ENCODE assay signal across 24 cellular contexts in the genomic region with DNA sequence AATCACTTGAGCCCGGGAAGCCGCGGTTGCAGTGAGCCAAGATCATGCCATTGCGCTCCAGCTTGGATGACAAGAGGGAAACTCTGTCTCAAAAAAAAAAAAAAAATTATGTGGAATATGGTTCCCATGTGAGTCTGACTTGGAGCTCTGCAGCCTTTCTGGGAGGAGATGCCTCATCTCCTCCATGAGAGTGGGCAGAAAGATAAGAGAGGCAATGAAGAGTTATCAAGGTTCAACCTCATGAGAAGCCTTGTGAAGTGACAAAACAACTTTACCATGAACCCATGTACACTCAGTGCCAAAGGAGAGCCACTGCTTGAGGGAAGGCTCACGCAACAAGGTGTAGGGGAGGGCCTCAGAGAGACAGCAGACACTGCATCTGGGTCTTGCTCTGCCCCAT.
A peak's percentile ranks its signal among the peaks of the same experiment; 100 is the strongest.
DNase-seq lines count a peak whose midpoint lies in the region; ATAC-seq, FAIRE-seq and TF ChIP-seq lines count a peak whose summit lies in the region.
"Had no signal": no experiment of that assay in that cellular context is flagged by ENCODE, and none has a peak within 500 bp of the region (broad histone marks: within the 10 kb centered on the region; RNA-seq: fewer than 3 reads in every experiment).

No MANE protein-coding gene starts in this region.

- H2AFZ ChIP-seq in IMR-90 (replicated peaks; ENCODE audit: low read length, poor library complexity), result no peak overlapping the region

- peaks cover 61% of the 10 kb centered on the region for H3K4me1 ChIP-seq in CD4-positive, alpha-beta memory T cell (ENCODE audit: insufficient read depth, low read length)
- H3K4me1 ChIP-seq in IMR-90 (ENCODE audit: control insufficient read depth, insufficient read depth, low read length) (peaks cover 29% of the 10 kb centered on the region), kidney (ENCODE audit: control insufficient read depth in 1 of 2, insufficient read depth in 1 of 2, low read depth in 1 of 2, low read length in 2 of 2) (no peaks in the 10 kb centered on the region)

- H3K27ac Mint-ChIP-seq in CD4-positive, alpha-beta memory T cell, result peak overlapping the region in 5 of 7 donors; percentile 32 to 82 (median 58)
- peak overlapping the region; percentile 89 for H3K27ac Mint-ChIP-seq in memory B cell
- no peak overlapping the region for H3K27ac Mint-ChIP-seq in T-helper 2 cell treated with Interferon-gamma antibody and Interleukin-4, amounts not matched to agents 5 μg/mL and 100 μg/mL, for 36 hours
- H3K27ac Mint-ChIP-seq: B cell had no signal

- TF ChIP-seq POLR2A in IMR-90 (IDR thresholded peaks at IDR 0.05; ENCODE audit: low read depth, low read length), result no peak

- peaks cover 0 to 2% (median 0%) of the 10 kb centered on the region in 8 donors for H3K9me3 Mint-ChIP-seq in CD4-positive, alpha-beta memory T cell
- no peaks in the 10 kb centered on the region for H3K9me3 Mint-ChIP-seq in memory B cell
- H3K9me3 Mint-ChIP-seq in T-helper 2 cell treated with Interferon-gamma antibody and Interleukin-4, amounts not matched to agents 5 μg/mL and 100 μg/mL, for 36 hours, result no peaks in the 10 kb centered on the region

- no peaks in the 10 kb centered on the region for H3K27me3 ChIP-seq in CD4-positive, alpha-beta memory T cell (ENCODE audit: insufficient read depth, low read length)
- no peaks in the 10 kb centered on the region for H3K27me3 ChIP-seq in IMR-90 (ENCODE audit: control insufficient read depth, insufficient read depth, low read length)
- H3K27me3 ChIP-seq: SJCRH30 had no signal

- H2AK5ac ChIP-seq in IMR-90 (ENCODE audit: low read depth, low read length), result peak overlapping the region; percentile 84

- intact Hi-C loops in CD4-positive, alpha-beta memory T cell (cut with micrococcal nuclease), result no loop called here
- intact Hi-C loops in IMR-90 (cut with micrococcal nuclease) (no loop called here), kidney (cut with DNase I) (no loop called here)

- no CpG with 5 or more reads among the region's 5 CpGs for WGBS in IMR-90 (ENCODE audit: extremely low coverage in 2 of 2, insufficient read length in 1 of 2), 2 experiments

- H3K56ac ChIP-seq in IMR-90 (ENCODE audit: extremely low read depth, insufficient read depth, low read length), result no peak overlapping the region

- TF ChIP-seq RAD21 in IMR-90 (IDR thresholded peaks at IDR 0.05; ENCODE audit: low read length), result no peak

- CTCF ChIA-PET in CD4-positive, alpha-beta memory T cell (lab: Charles Lee; ENCODE audit: partially characterized antibody), result no interaction called here
- CTCF ChIA-PET in IMR-90 (lab: Yijun Ruan, JAX), result no interaction called here

- FAIRE-seq in kidney (lab: Jason Lieb, UNC), result no peak
- FAIRE-seq: A204.1, GM19239, HTR-8/SVneo had no signal

- H2AK9ac ChIP-seq in IMR-90 (replicated peaks; ENCODE audit: low read depth, low read length, poor library complexity), result no peak overlapping the region

- POLR2A ChIA-PET in CD4-positive, alpha-beta memory T cell (lab: Charles Lee; ENCODE audit: partially characterized antibody), result interaction anchor here (0.7 kb wide), 1 partner anchor 89 kb away, joined by 3 read pairs; no protein-coding TSS in a partner anchor
- POLR2A ChIA-PET in IMR-90 (lab: Charles Lee; ENCODE audit: unreplicated experiment), result no interaction called here

- no peak overlapping the region for H2BK20ac ChIP-seq in IMR-90 (ENCODE audit: low read depth, low read length)

- no peaks in the 10 kb centered on the region for H3K36me3 ChIP-seq in CD4-positive, alpha-beta memory T cell (ENCODE audit: insufficient read depth, low read length)
- H3K36me3 ChIP-seq in IMR-90 (ENCODE audit: control insufficient read depth, insufficient read depth, low read length) (no peaks in the 10 kb centered on the region), kidney (ENCODE audit: control insufficient read depth in 1 of 2, insufficient read depth in 2 of 2, low read length in 2 of 2) (no peaks in the 10 kb centered on the region)
- H3K36me3 ChIP-seq: SJCRH30 had no signal

- peak overlapping the region; percentile 40 for H2BK5ac ChIP-seq in IMR-90 (ENCODE audit: low read depth, low read length, poor library complexity, severe bottlenecking)

- H3K79me1 ChIP-seq in IMR-90 (ENCODE audit: low read depth in 1 of 2, low read length in 2 of 2), result no peaks in the 10 kb centered on the region

- DNase-seq in CD4-positive, alpha-beta memory T cell, result no peak
- DNase-seq in IMR-90 (no peak), epithelial cell of prostate (ENCODE audit: low read depth, low spot score) (no peak), memory B cell (ENCODE audit: low spot score in 2 of 2) (no peak), kidney (no peak)
- no peak for DNase-seq in T-helper 2 cell treated with Interferon-gamma antibody and Interleukin-4, amounts not matched to agents 5 μg/mL and 100 μg/mL, for 36 hours (ENCODE audit: low spot score)
- DNase-seq in activated CD4-positive, CD25-positive, alpha-beta regulatory T cell treated with anti-CD3 and anti-CD28 coated beads, Interleukin-2, amount 50 U/mL, for 72 hours, result no peak
- DNase-seq: EL; GF-D8; H7; NCI-H1105; NCI-H2029 treated with DMSO at 0.1 percent for 48 hours; NCI-H226; NCI-H510A treated with DMSO at 0.1 percent for 48 hours; NCI-H748 treated with DMSO at 0.1 percent for 48 hours; NK-92 treated with Interleukin-12 subunit alpha and Interleukin-12 subunit beta, amount 100 ng/mL, for 24 hours; SJCRH30 had no signal

- in situ Hi-C loops in IMR-90 (cut with MboI; ENCODE audit: low sequenced_read_pairs), result no loop called here

- H3K4me2 ChIP-seq in IMR-90 (ENCODE audit: low read depth, low read length), result no peak overlapping the region

- H3K4me3 ChIP-seq in CD4-positive, alpha-beta memory T cell (ENCODE audit: low read length in 2 of 2), result no peak overlapping the region
- H3K4me3 ChIP-seq in IMR-90 (ENCODE audit: insufficient read depth, low read depth, low read length), result no peak overlapping the region
- H3K4me3 ChIP-seq in kidney (ENCODE audit: low read length in 2 of 2), result no peak overlapping the region
- H3K4me3 ChIP-seq: SJCRH30 had no signal

- ATAC-seq in IMR-90 (ENCODE audit: low read depth) (no peak), memory B cell (ENCODE audit: low read depth) (no peak), GM19351 (IDR thresholded peaks at IDR 0.05; ENCODE audit: unreplicated experiment) (no peak)
- ATAC-seq: Panc1 had no signal

- no peak overlapping the region for H3K27ac ChIP-seq in CD4-positive, alpha-beta memory T cell (ENCODE audit: low read depth, low read length)
- H3K27ac ChIP-seq in IMR-90 (ENCODE audit: insufficient read depth, low read length) (no peak overlapping the region), epithelial cell of prostate (peak overlapping the region; percentile 99), kidney (ENCODE audit: low read depth in 2 of 2, low read length in 2 of 2) (no peak overlapping the region)
- H3K27ac ChIP-seq: SJCRH30 had no signal

- peaks cover 41 to 65% (median 55%) of the 10 kb centered on the region in 4 donors for H3K4me1 Mint-ChIP-seq in CD4-positive, alpha-beta memory T cell
- peaks cover 55% of the 10 kb centered on the region for H3K4me1 Mint-ChIP-seq in memory B cell
- H3K4me1 Mint-ChIP-seq in T-helper 2 cell treated with Interferon-gamma antibody and Interleukin-4, amounts not matched to agents 5 μg/mL and 100 μg/mL, for 36 hours (ENCODE audit: low read depth), result peaks cover 35% of the 10 kb centered on the region

- peak overlapping the region; percentile 62; the same call in 1 of the 2 replicates for H3K18ac ChIP-seq in IMR-90 (ENCODE audit: low read depth, low read length)

- H4K20me1 ChIP-seq in IMR-90 (ENCODE audit: insufficient read depth, low read length), result no peaks in the 10 kb centered on the region

- H3K9me1 ChIP-seq in IMR-90 (ENCODE audit: insufficient read depth, low read length), result peaks cover 15% of the 10 kb centered on the region

- H3K14ac ChIP-seq in IMR-90 (replicated peaks; ENCODE audit: low read depth, low read length), result no peak overlapping the region; the same call in 1 of the 2 replicates

- no peak overlapping the region for H3K23ac ChIP-seq in IMR-90 (ENCODE audit: low read depth, low read length)

- H4K8ac ChIP-seq in IMR-90 (ENCODE audit: low read depth in 2 of 2, low read length in 2 of 2), result no peak overlapping the region

- H3K9ac ChIP-seq in IMR-90 (ENCODE audit: low read depth, low read length) (no peak overlapping the region), kidney (ENCODE audit: low read length in 2 of 2) (no peak overlapping the region)

- no TSS peak for BruUV-seq in IMR-90 (replicated peaks; lab: Mats Ljungman, UMichigan)

- dilution Hi-C loops in IMR-90 (cut with HindIII; ENCODE audit: low sequenced_read_pairs, unreplicated experiment), result no loop called here

- no peak overlapping the region for H4K91ac ChIP-seq in IMR-90 (ENCODE audit: insufficient read depth, low read depth, low read length)

- TF ChIP-seq CTCF in IMR-90 (conservative IDR thresholded peaks at IDR 0.05; ENCODE audit: low read depth, low read length) (no peak), kidney (IDR thresholded peaks at IDR 0.05; ENCODE audit: borderline replicate concordance, extremely low read depth, insufficient read depth) (no peak)

- H3K36me3 Mint-ChIP-seq in CD4-positive, alpha-beta memory T cell, result no peaks in the 10 kb centered on the region
- no peaks in the 10 kb centered on the region for H3K36me3 Mint-ChIP-seq in memory B cell
- no peaks in the 10 kb centered on the region for H3K36me3 Mint-ChIP-seq in T-helper 2 cell treated with Interferon-gamma antibody and Interleukin-4, amounts not matched to agents 5 μg/mL and 100 μg/mL, for 36 hours (ENCODE audit: low read depth)

- peak overlapping the region; percentile 49; the same call in 1 of the 2 replicates for H3K4ac ChIP-seq in IMR-90 (ENCODE audit: low read depth, low read length)

- peak overlapping the region; percentile 20; the same call in 1 of the 2 replicates for H2BK120ac ChIP-seq in IMR-90 (ENCODE audit: low read depth, low read length)

- no peaks in the 10 kb centered on the region for H3K9me3 ChIP-seq in CD4-positive, alpha-beta memory T cell (ENCODE audit: control insufficient read depth in 1 of 2, low read length in 2 of 2)
- H3K9me3 ChIP-seq in IMR-90 (ENCODE audit: control insufficient read depth, insufficient read depth, low read length) (no peaks in the 10 kb centered on the region), kidney (ENCODE audit: control insufficient read depth in 1 of 2, low read length in 2 of 2) (no peaks in the 10 kb centered on the region)
- H3K9me3 ChIP-seq: SJCRH30 had no signal

- H2BK15ac ChIP-seq in IMR-90 (ENCODE audit: low read depth, low read length), result peak overlapping the region; percentile 84; the same call in 1 of the 3 replicates

- no peak overlapping the region for H3K4me3 Mint-ChIP-seq in CD4-positive, alpha-beta memory T cell
- H3K4me3 Mint-ChIP-seq in memory B cell, result no peak overlapping the region
- no peak overlapping the region for H3K4me3 Mint-ChIP-seq in T-helper 2 cell treated with Interferon-gamma antibody and Interleukin-4, amounts not matched to agents 5 μg/mL and 100 μg/mL, for 36 hours
- H3K4me3 Mint-ChIP-seq: B cell, CD14-positive monocyte had no signal

- peak overlapping the region; percentile 72 for H4K5ac ChIP-seq in IMR-90 (ENCODE audit: low read depth, low read length)

- H3K27me3 Mint-ChIP-seq in CD4-positive, alpha-beta memory T cell, result no peaks in the 10 kb centered on the region
- H3K27me3 Mint-ChIP-seq in memory B cell, result no peaks in the 10 kb centered on the region
- no peaks in the 10 kb centered on the region for H3K27me3 Mint-ChIP-seq in T-helper 2 cell treated with Interferon-gamma antibody and Interleukin-4, amounts not matched to agents 5 μg/mL and 100 μg/mL, for 36 hours (ENCODE audit: low read depth)
- H3K27me3 Mint-ChIP-seq: B cell had no signal
